Comparison of ENCODE assay signal across 15 cellular contexts in the genomic region with DNA sequence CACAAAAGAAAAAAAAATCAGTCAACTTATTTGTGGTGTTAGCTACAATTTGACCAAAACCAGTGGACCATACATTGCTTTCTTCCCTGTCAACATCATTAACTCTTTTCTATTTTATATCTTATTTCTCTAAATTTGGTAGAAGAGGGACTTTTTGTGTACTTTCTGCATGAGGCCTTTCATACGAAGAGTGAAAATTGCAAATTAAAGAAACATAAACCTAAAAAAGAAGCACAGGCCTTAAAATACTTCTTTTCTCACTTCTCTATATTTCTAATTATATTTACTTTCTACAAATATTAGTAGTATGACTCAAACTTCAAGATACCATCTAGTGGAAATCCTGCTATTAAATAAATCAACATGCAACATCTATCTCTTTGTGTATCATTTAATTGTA.
DNase-seq lines count a peak whose midpoint lies in the region; ATAC-seq and TF ChIP-seq lines count a peak whose summit lies in the region.
"Had no signal": no experiment of that assay in that cellular context is flagged by ENCODE, and none has a peak within 500 bp of the region (broad histone marks: within the 10 kb centered on the region; RNA-seq: fewer than 3 reads in every experiment).

No MANE protein-coding gene starts in this region.

- CTCF ChIA-PET in T-cell (lab: Charles Lee), result no interaction called here

- H3K27ac ChIP-seq in 22Rv1, result peak overlapping the region; percentile 34; the same call in 1 of the 2 replicates
- H3K27ac ChIP-seq: right atrium auricular region had no signal

- H3K4me3 ChIP-seq in HAP-1, result no peak overlapping the region
- H3K4me3 ChIP-seq: right atrium auricular region had no signal

- TF ChIP-seq CTCF in 22Rv1 (IDR thresholded peaks at IDR 0.05), result no peak

- no peaks in the 10 kb centered on the region for H3K36me3 ChIP-seq in HAP-1 (replicated peaks)
- H3K36me3 ChIP-seq: right atrium auricular region had no signal

- POLR2A ChIA-PET in T-cell (lab: Charles Lee), result interaction anchor here in 1 of 2 donors (0.6 kb wide), 1 partner anchor 268 kb away, joined by 4 read pairs; no protein-coding TSS in a partner anchor

- no peaks in the 10 kb centered on the region for H3K9me3 Mint-ChIP-seq in T-cell
- H3K9me3 Mint-ChIP-seq: type B pancreatic cell had no signal

- no peaks in the 10 kb centered on the region for H3K27me3 Mint-ChIP-seq in T-cell

- H3K27ac Mint-ChIP-seq in T-cell, result no peak overlapping the region
- H3K27ac Mint-ChIP-seq: type B pancreatic cell had no signal

- in situ Hi-C loops in HAP-1 (cut with MboI; ENCODE audit: low sequenced_read_pairs), result no loop called here

- no peaks in the 10 kb centered on the region for H3K36me3 Mint-ChIP-seq in T-cell
- H3K36me3 Mint-ChIP-seq: type B pancreatic cell had no signal

- H3K27me3 ChIP-seq in HAP-1 (ENCODE audit: low read depth), result no peaks in the 10 kb centered on the region
- H3K27me3 ChIP-seq: right atrium auricular region had no signal

- no peaks in the 10 kb centered on the region for H3K4me1 ChIP-seq in HAP-1
- H3K4me1 ChIP-seq: right atrium auricular region had no signal

- no peaks in the 10 kb centered on the region for H3K4me1 Mint-ChIP-seq in T-cell

- DNase-seq in NAMALWA (ENCODE audit: low spot score), result peak; percentile 7
- DNase-seq in cardiac septum (ENCODE audit: low spot score), result no peak
- DNase-seq in COLO829 (ENCODE audit: low spot score), result no peak
- DNase-seq in HAP-1 (ENCODE audit: low spot score in 2 of 2), result no peak
- no peak for DNase-seq in T-cell
- DNase-seq: activated CD8-positive, alpha-beta memory T cell treated with anti-CD3 and anti-CD28 coated beads, Interleukin-2, amount 50 U/mL, for 4 hours; aorta; DMS79 treated with DMSO at 0.1 percent for 48 hours; midbrain; NCI-H146 had no signal

- H3K4me3 Mint-ChIP-seq in T-cell, result no peak overlapping the region
- H3K4me3 Mint-ChIP-seq: type B pancreatic cell had no signal

- ATAC-seq in GM19351 (IDR thresholded peaks at IDR 0.05; ENCODE audit: unreplicated experiment) (peak; percentile 74), HG02840 (IDR thresholded peaks at IDR 0.05; ENCODE audit: low FRiP score, unreplicated experiment) (peak; percentile 53), T-cell (replicated peaks in 1 of 4) (no peak)

- intact Hi-C loops in cardiac septum (cut with DNase I), result no loop called here

- no peaks in the 10 kb centered on the region for H3K9me3 ChIP-seq in HAP-1
- H3K9me3 ChIP-seq: right atrium auricular region had no signal

Comparison
In these comparisons a context has a peak if more than half of its experiments do, and no peak if none do; other contexts are left out.
1. ATAC-seq: peak in GM19351 (single experiment) and HG02840 (single experiment); none in T-cell (0 of 4).